In the genomic region with DNA sequence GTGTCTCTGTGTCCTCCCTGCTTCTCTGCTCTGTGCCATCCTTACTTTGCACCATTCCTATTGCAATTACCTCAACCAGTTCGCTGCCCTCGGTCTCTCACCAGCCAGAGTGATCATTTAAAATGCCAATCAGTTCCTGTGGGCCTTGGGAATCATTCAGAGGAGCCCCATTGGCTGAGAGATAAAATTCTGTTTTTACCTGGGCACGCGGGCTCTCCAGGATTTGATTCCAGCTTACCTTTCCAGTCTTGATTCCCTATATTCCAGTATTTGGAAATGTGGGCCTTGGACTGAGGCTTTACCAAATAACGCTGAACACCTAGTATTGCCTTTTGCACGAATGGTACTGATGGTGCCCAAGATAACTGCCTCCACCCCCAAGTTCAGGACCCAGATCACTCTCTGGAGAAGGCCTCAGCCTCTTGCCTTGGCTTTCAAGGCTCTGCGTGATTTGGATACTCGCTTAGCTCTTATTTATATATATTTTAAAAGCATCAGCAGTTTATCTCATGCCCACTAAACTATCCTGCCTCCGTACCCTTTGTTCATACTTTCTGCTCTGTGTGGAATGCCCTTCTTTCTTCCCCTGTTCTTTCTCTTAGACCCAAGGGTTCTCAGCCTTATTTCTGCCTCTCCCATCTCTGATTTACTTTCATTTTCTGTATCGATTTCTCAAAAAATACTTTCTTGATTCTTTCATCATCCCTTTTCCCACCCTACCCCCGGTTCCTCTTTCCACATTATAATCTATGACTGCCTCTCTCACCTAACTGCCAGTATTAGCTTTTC, we compare ENCODE assay signal across 8 cellular contexts. TPM values are rescaled to one million over a fixed set of nuclear protein-coding genes. Genes with fewer than 3 reads are reported as not detected.
DNase-seq lines count a peak whose midpoint lies in the region; ATAC-seq lines count a peak whose summit lies in the region.

No MANE protein-coding gene starts in this region.

- DNase-seq in activated effector memory CD4-positive, alpha-beta T cell treated with anti-CD3 and anti-CD28 coated beads, Interleukin-2, amount 50 U/mL, for 16 hours, result peak; percentile 63
- no peak for DNase-seq in activated effector memory CD4-positive, alpha-beta T cell treated with Interleukin-2 at 50 U/mL for 16 hours
- DNase-seq in SJCRH30 (peak in 1 of 2 experiments; percentile 14), dedifferentiated amniotic fluid mesenchymal stem cell (ENCODE audit: extremely low spot score) (peak; percentile 36), midbrain (lab: John Stamatoyannopoulos, UW) (no peak), NCI-H1105 treated with DMSO at 0.1 percent for 48 hours (lab: John Stamatoyannopoulos, UW) (no peak)

- ATAC-seq in HG03097 (IDR thresholded peaks at IDR 0.05; ENCODE audit: low FRiP score, unreplicated experiment), result no peak

- H3K36me3 ChIP-seq in SJCRH30 (peaks cover 34% of the 10 kb centered on the region), mucosa of stomach (ENCODE audit: control insufficient read depth, insufficient read depth, low read length) (peaks cover 7% of the 10 kb centered on the region)

- H3K4me1 ChIP-seq in SJCRH30, result no peaks in the 10 kb centered on the region; the same call in 1 of the 2 replicates
- no peaks in the 10 kb centered on the region for H3K4me1 ChIP-seq in mucosa of stomach (ENCODE audit: control insufficient read depth, insufficient read depth, low read length)

- H3K9me3 ChIP-seq in SJCRH30 (replicated peaks), result no peaks in the 10 kb centered on the region
- H3K9me3 ChIP-seq in mucosa of stomach (ENCODE audit: control insufficient read depth, low read length), result no peaks in the 10 kb centered on the region

- no peaks in the 10 kb centered on the region for H3K27me3 ChIP-seq in SJCRH30
- H3K27me3 ChIP-seq in mucosa of stomach (ENCODE audit: control insufficient read depth, insufficient read depth, low read length), result no peaks in the 10 kb centered on the region

- H3K9ac ChIP-seq in mucosa of stomach (ENCODE audit: low read length), result peak overlapping the region; percentile 78

- H3K27ac ChIP-seq in SJCRH30, result peak overlapping the region; percentile 87

- H3K4me3 ChIP-seq in SJCRH30 (peak overlapping the region; percentile 97), mucosa of stomach (ENCODE audit: low read length) (peak overlapping the region; percentile 31)

RNA-seq across cellular contexts. Expression of a gene that starts 0.9 kb away (rescaled TPM):
- total RNA-seq in SJCRH30 (2014; rRNA removed; shearing (Covaris generic)), result 348 and 392 TPM in 2 replicates

RNA-seq across cellular contexts. Expression of a gene that starts 24.2 kb away (rescaled TPM):
- 19.2 and 21.7 TPM in 2 replicates for total RNA-seq in SJCRH30 (2014; rRNA removed; shearing (Covaris generic))

RNA-seq across cellular contexts. Expression of a gene that starts 33.8 kb away (rescaled TPM):
- total RNA-seq in SJCRH30 (2014; rRNA removed; shearing (Covaris generic)), result 8.9 and 11.4 TPM in 2 replicates

Comparison
In these comparisons a context has a peak if more than half of its experiments do, and no peak if none do; other contexts are left out.
1. DNase-seq: peak in activated effector memory CD4-positive, alpha-beta T cell treated with anti-CD3 and anti-CD28 coated beads, Interleukin-2, amount 50 U/mL, for 16 hours (single experiment) and dedifferentiated amniotic fluid mesenchymal stem cell (single experiment); none in activated effector memory CD4-positive, alpha-beta T cell treated with Interleukin-2 at 50 U/mL for 16 hours (single experiment), midbrain (single experiment) and NCI-H1105 treated with DMSO at 0.1 percent for 48 hours (single experiment).